Comparison of ENCODE assay signal across 20 cellular contexts in the genomic region with DNA sequence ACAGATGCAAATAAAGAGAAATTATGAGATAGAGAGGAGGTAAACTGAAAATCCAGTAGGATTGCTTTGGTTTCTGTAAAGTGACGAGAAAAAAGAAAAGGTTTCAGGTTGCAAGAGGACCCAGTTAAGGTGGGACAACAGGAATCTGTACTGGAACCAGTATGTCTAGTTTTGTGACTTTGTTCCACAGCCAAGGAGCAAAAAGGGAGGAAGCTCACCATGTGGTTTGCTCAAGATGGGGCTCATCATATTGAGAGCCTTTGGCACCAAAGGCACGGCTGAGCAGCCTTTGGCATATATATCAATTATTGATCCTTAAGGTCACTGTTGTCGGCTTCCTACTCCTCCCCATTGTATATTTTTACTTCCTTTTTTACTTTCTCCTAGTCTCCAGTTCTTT. TPM values are rescaled to one million over a fixed set of nuclear protein-coding genes. Genes with fewer than 3 reads are reported as not detected.
DNase-seq lines count a peak whose midpoint lies in the region; ATAC-seq and TF ChIP-seq lines count a peak whose summit lies in the region.
"Had no signal": no experiment of that assay in that cellular context is flagged by ENCODE, and none has a peak within 500 bp of the region (broad histone marks: within the 10 kb centered on the region; RNA-seq: fewer than 3 reads in every experiment).

No MANE protein-coding gene starts in this region.

- H3K27ac ChIP-seq in esophagus (ENCODE audit: low read depth in 2 of 2, low read length in 1 of 2) (peak overlapping the region; percentile 77 to 95), adrenal gland (no peak overlapping the region)

- peaks cover 0 to 18% of the 10 kb centered on the region in 2 donors for H3K4me1 ChIP-seq in esophagus (ENCODE audit: control insufficient read depth in 2 of 2, insufficient read depth in 2 of 2, low read length in 1 of 2)
- peaks cover 16 to 32% of the 10 kb centered on the region in 2 donors for H3K4me1 ChIP-seq in adrenal gland (replicated peaks in 1 of 2)

- TF ChIP-seq POLR2A in adrenal gland (IDR thresholded peaks at IDR 0.05), result no peak

- H3K9me3 Mint-ChIP-seq in activated CD8-positive, alpha-beta T cell treated with anti-CD3 and anti-CD28 coated beads for 36 hours, result no peaks in the 10 kb centered on the region
- H3K9me3 Mint-ChIP-seq in activated CD8-positive, alpha-beta T cell treated with anti-CD3 and anti-CD28 coated beads, Interleukin-2, amount 10 ng/mL, durations not matched to agents 7 days and 5 days (ENCODE audit: insufficient read depth), result no peaks in the 10 kb centered on the region
- no peaks in the 10 kb centered on the region for H3K9me3 Mint-ChIP-seq in progenitor cell of endocrine pancreas (ENCODE audit: low read depth)

- H3K4me1 Mint-ChIP-seq in activated CD8-positive, alpha-beta T cell treated with anti-CD3 and anti-CD28 coated beads for 36 hours (ENCODE audit: low read depth), result peaks cover 42% of the 10 kb centered on the region
- peaks cover 55% of the 10 kb centered on the region for H3K4me1 Mint-ChIP-seq in activated CD8-positive, alpha-beta T cell treated with anti-CD3 and anti-CD28 coated beads, Interleukin-2, amount 10 ng/mL, durations not matched to agents 7 days and 5 days (ENCODE audit: low read depth)
- peaks cover 28% of the 10 kb centered on the region for H3K4me1 Mint-ChIP-seq in progenitor cell of endocrine pancreas (ENCODE audit: low read depth)

- CTCF ChIA-PET in activated CD8-positive, alpha-beta T cell treated with anti-CD3 and anti-CD28 coated beads for 36 hours (lab: Charles Lee), result interaction anchor here (0.8 to 2.8 kb wide), 5 partner anchors 15 to 325 kb away, joined by 3 to 27 read pairs (median 5); no protein-coding TSS in a partner anchor
- CTCF ChIA-PET in activated CD8-positive, alpha-beta T cell treated with anti-CD3 and anti-CD28 coated beads, Interleukin-2, amount 10 ng/mL, durations not matched to agents 7 days and 5 days (lab: Charles Lee), result interaction anchor here (0.6 to 5.0 kb wide), 8 partner anchors 9 to 1491 kb away, joined by 3 to 45 read pairs (median 4); no protein-coding TSS in a partner anchor

- POLR2A ChIA-PET in activated CD8-positive, alpha-beta T cell treated with anti-CD3 and anti-CD28 coated beads for 36 hours (lab: Charles Lee), result interaction anchor here (1.0 kb wide), 1 partner anchor 243 kb away, joined by 3 read pairs; no protein-coding TSS in a partner anchor
- POLR2A ChIA-PET in activated CD8-positive, alpha-beta T cell treated with anti-CD3 and anti-CD28 coated beads, Interleukin-2, amount 10 ng/mL, durations not matched to agents 7 days and 5 days (lab: Charles Lee), result interaction anchor here (1.0 to 2.2 kb wide), 3 partner anchors 9 to 41 kb away, joined by 3 to 9 read pairs (median 4); no protein-coding TSS in a partner anchor

- TF ChIP-seq RAD21 in Ishikawa (IDR thresholded peaks at IDR 0.05; ENCODE audit: low read depth), result no peak; the same call in 1 of the 2 replicates

- H3K4me3 ChIP-seq in esophagus (ENCODE audit: low read depth in 1 of 2, low read length in 2 of 2) (no peak overlapping the region), adrenal gland (no peak overlapping the region)
- H3K4me3 ChIP-seq: heart left ventricle, stomach, vagina had no signal

- ATAC-seq in activated CD8-positive, alpha-beta T cell treated with anti-CD3 and anti-CD28 coated beads for 36 hours, result no peak
- ATAC-seq in activated CD8-positive, alpha-beta T cell treated with anti-CD3 and anti-CD28 coated beads, Interleukin-2, amount 10 ng/mL, durations not matched to agents 7 days and 5 days, result no peak
- ATAC-seq: activated CD4-positive, CD25-positive, alpha-beta regulatory T cell treated with anti-CD3 and anti-CD28 coated beads, Interleukin-2, amount 50 U/mL, for 24 hours; heart left ventricle had no signal

- H3K36me3 Mint-ChIP-seq in activated CD8-positive, alpha-beta T cell treated with anti-CD3 and anti-CD28 coated beads for 36 hours (ENCODE audit: low read depth), result peaks cover 23% of the 10 kb centered on the region
- H3K36me3 Mint-ChIP-seq in activated CD8-positive, alpha-beta T cell treated with anti-CD3 and anti-CD28 coated beads, Interleukin-2, amount 10 ng/mL, durations not matched to agents 7 days and 5 days (ENCODE audit: low read depth), result peaks cover 20% of the 10 kb centered on the region
- H3K36me3 Mint-ChIP-seq in progenitor cell of endocrine pancreas (ENCODE audit: insufficient read depth), result no peaks in the 10 kb centered on the region

- no peaks in the 10 kb centered on the region for H3K9me3 ChIP-seq in esophagus (ENCODE audit: control insufficient read depth in 2 of 2, insufficient read depth in 1 of 2, low read depth in 1 of 2, low read length in 1 of 2)
- H3K9me3 ChIP-seq in adrenal gland (replicated peaks in 1 of 3), result no peaks in the 10 kb centered on the region
- H3K9me3 ChIP-seq: heart left ventricle, stomach, vagina had no signal

- intact Hi-C loops in activated CD8-positive, alpha-beta T cell treated with anti-CD3 and anti-CD28 coated beads for 36 hours (cut with micrococcal nuclease), result no loop called here
- intact Hi-C loops in adrenal gland (cut with DNase I) (no loop called here), head of caudate nucleus (cut with DNase I) (no loop called here)

- H3K36me3 ChIP-seq in esophagus (ENCODE audit: control insufficient read depth in 2 of 2, insufficient read depth in 2 of 2, low read length in 1 of 2) (no peaks in the 10 kb centered on the region), adrenal gland (replicated peaks in 1 of 2) (no peaks in the 10 kb centered on the region)
- H3K36me3 ChIP-seq: heart left ventricle, vagina had no signal

- H3K27me3 Mint-ChIP-seq in activated CD8-positive, alpha-beta T cell treated with anti-CD3 and anti-CD28 coated beads for 36 hours, result no peaks in the 10 kb centered on the region
- no peaks in the 10 kb centered on the region for H3K27me3 Mint-ChIP-seq in activated CD8-positive, alpha-beta T cell treated with anti-CD3 and anti-CD28 coated beads, Interleukin-2, amount 10 ng/mL, durations not matched to agents 7 days and 5 days (ENCODE audit: low read depth)
- no peaks in the 10 kb centered on the region for H3K27me3 Mint-ChIP-seq in progenitor cell of endocrine pancreas

- no peak for DNase-seq in activated CD8-positive, alpha-beta T cell treated with anti-CD3 and anti-CD28 coated beads for 36 hours
- no peak for DNase-seq in activated CD8-positive, alpha-beta T cell treated with anti-CD3 and anti-CD28 coated beads, Interleukin-2, amount 10 ng/mL, durations not matched to agents 7 days and 5 days
- DNase-seq in progenitor cell of endocrine pancreas (ENCODE audit: low spot score, unreplicated experiment) (no peak), adrenal gland (no peak), head of caudate nucleus (no peak), glomerular visceral epithelial cell (ENCODE audit: extremely low spot score) (no peak)
- DNase-seq: activated T-cell treated with anti-CD3 and anti-CD28 coated beads, Interleukin-2, amount 50 U/mL, for 1 hour; erythroblast; heart left ventricle; KG1; NCI-H1105; posterior cingulate gyrus; Right ventricle myocardium superior; stimulated activated CD4-positive, alpha-beta T cell treated with anti-CD3 and anti-CD28 coated beads, Interleukin-12 subunit alpha, Interleukin-12 subunit beta, amount 100 ng/mL, for 4 hours; stomach; T-helper 2 cell had no signal

- peak; percentile 51; the same call in 1 of the 2 replicates for TF ChIP-seq EP300 in Ishikawa (IDR thresholded peaks at IDR 0.05; ENCODE audit: borderline replicate concordance)

- 58 to 59% methylated on average over 3 of the region's 3 CpGs for WGBS in esophagus, 2 donors
- WGBS in adrenal gland, 4 donors, result 91 to 96% (median 93%) methylated on average over 3 of the region's 3 CpGs

- H3K27me3 ChIP-seq in esophagus (ENCODE audit: control insufficient read depth in 1 of 2, insufficient read depth in 2 of 2, low read length in 2 of 2) (no peaks in the 10 kb centered on the region), adrenal gland (no peaks in the 10 kb centered on the region)
- H3K27me3 ChIP-seq: heart left ventricle, stomach, vagina had no signal

- TF ChIP-seq CTCF in activated CD8-positive, alpha-beta T cell treated with anti-CD3 and anti-CD28 coated beads for 36 hours (IDR thresholded peaks at IDR 0.05), result no peak
- TF ChIP-seq CTCF in progenitor cell of endocrine pancreas (IDR thresholded peaks at IDR 0.05; ENCODE audit: unreplicated experiment) (no peak), adrenal gland (IDR thresholded peaks at IDR 0.05) (no peak)

- no peak overlapping the region for H3K4me3 Mint-ChIP-seq in activated CD8-positive, alpha-beta T cell treated with anti-CD3 and anti-CD28 coated beads for 36 hours
- no peak overlapping the region for H3K4me3 Mint-ChIP-seq in activated CD8-positive, alpha-beta T cell treated with anti-CD3 and anti-CD28 coated beads, Interleukin-2, amount 10 ng/mL, durations not matched to agents 7 days and 5 days
- peak overlapping the region; percentile 92 for H3K4me3 Mint-ChIP-seq in progenitor cell of endocrine pancreas (ENCODE audit: low read depth)

- peak overlapping the region; percentile 92 for H3K27ac Mint-ChIP-seq in activated CD8-positive, alpha-beta T cell treated with anti-CD3 and anti-CD28 coated beads for 36 hours
- no peak overlapping the region for H3K27ac Mint-ChIP-seq in activated CD8-positive, alpha-beta T cell treated with anti-CD3 and anti-CD28 coated beads, Interleukin-2, amount 10 ng/mL, durations not matched to agents 7 days and 5 days
- H3K27ac Mint-ChIP-seq in progenitor cell of endocrine pancreas, result peak overlapping the region; percentile 62

RNA-seq across cellular contexts. Expression of gene ZDHHC18, which starts 1.8 kb away (rescaled TPM):
- 10 to 100 TPM; 55.0 to 61.3 TPM for total RNA-seq in activated CD8-positive, alpha-beta T cell treated with anti-CD3 and anti-CD28 coated beads for 36 hours
- 10 to 100 TPM; 47.6 to 50.9 TPM for total RNA-seq in activated CD8-positive, alpha-beta T cell treated with anti-CD3 and anti-CD28 coated beads, Interleukin-2, amount 10 ng/mL, durations not matched to agents 7 days and 5 days
- polyA plus RNA-seq in esophagus, result 10 to 100 TPM; 14.4 to 15.0 TPM
- 22.9 and 26.1 TPM in 2 replicates for total RNA-seq in progenitor cell of endocrine pancreas
- total RNA-seq in adrenal gland, result 10 to 100 TPM in 4 of 8 donors, 1 to 10 TPM in 4; 4.9 to 16.5 (median 10.0) TPM
- 10 to 100 TPM in 2 of 3 donors, 1 to 10 TPM in 1; 5.7 to 13.4 (median 11.7) TPM for polyA plus RNA-seq in adrenal gland

RNA-seq across cellular contexts. Expression of gene PIGV, which starts 37.0 kb away (rescaled TPM):
- total RNA-seq in activated CD8-positive, alpha-beta T cell treated with anti-CD3 and anti-CD28 coated beads for 36 hours, result 10 to 100 TPM; 21.2 to 23.9 TPM
- 10 to 100 TPM; 19.9 to 20.3 TPM for total RNA-seq in activated CD8-positive, alpha-beta T cell treated with anti-CD3 and anti-CD28 coated beads, Interleukin-2, amount 10 ng/mL, durations not matched to agents 7 days and 5 days
- polyA plus RNA-seq in esophagus (1 to 10 TPM; 5.1 to 7.1 TPM), adrenal gland (10 to 100 TPM in 1 of 3 donors, 1 to 10 TPM in 2; 6.7 to 18.7 (median 8.5) TPM)
- total RNA-seq in progenitor cell of endocrine pancreas (10.2 and 12.1 TPM in 2 replicates), adrenal gland (10 to 100 TPM; 11.8 to 43.1 (median 34.4) TPM)

RNA-seq across cellular contexts. Expression of gene SFN, which starts 38.2 kb away (rescaled TPM):
- under 1 TPM; 0.47 to 0.59 TPM for total RNA-seq in activated CD8-positive, alpha-beta T cell treated with anti-CD3 and anti-CD28 coated beads for 36 hours
- 1 to 10 TPM; 1.8 to 1.9 TPM for total RNA-seq in activated CD8-positive, alpha-beta T cell treated with anti-CD3 and anti-CD28 coated beads, Interleukin-2, amount 10 ng/mL, durations not matched to agents 7 days and 5 days
- polyA plus RNA-seq in esophagus (1,000 to 10,000 TPM; 1,075 to 2,440 TPM), adrenal gland (1 to 10 TPM in 1 of 3 donors, under 1 TPM in 2; 0.33 to 1.1 (median 0.56) TPM)
- total RNA-seq in progenitor cell of endocrine pancreas (0.36 and 0.44 TPM in 2 replicates), adrenal gland (under 1 TPM in 4 of 8 donors, not detected in 4; 0.23 to 0.43 (median 0.40) TPM)
- total RNA-seq: Right ventricle myocardium superior had no signal

Comparison
In these comparisons a context has a peak if more than half of its experiments do, and no peak if none do; other contexts are left out.
1. H3K27ac ChIP-seq: peak in esophagus (2 of 2); none in adrenal gland (0 of 5).